ENCODE assay signal across 10 cellular contexts in the genomic region with DNA sequence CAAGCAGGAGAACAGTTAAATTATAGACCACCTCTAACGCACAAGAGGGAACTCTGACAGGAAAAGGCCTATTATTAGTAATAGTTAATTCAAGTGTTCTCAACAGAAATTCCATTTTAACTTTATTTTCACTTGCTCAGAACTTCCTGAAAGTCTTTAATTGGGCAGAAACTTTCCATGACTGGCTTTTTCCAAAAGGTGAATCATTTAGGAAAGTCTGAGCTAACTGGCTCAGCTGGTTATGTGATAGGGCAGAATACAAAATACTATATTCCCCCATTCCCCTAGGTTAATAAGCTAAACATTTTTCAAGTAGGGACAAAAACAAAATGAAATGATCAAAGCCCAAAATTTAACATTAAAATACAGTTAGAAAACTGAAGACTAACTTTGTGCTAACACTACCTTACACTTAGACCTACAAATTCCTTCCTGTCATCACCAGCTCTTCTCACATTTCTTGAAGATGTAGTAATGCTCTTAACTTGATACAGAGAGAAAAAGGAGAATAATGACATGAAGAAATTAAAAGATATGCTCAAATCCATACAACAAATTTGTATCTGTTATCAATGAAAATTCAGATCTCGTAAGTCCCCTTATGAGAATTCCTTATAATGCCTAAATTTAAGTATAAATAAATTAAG. TPM values are rescaled to one million over a fixed set of nuclear protein-coding genes. Genes with fewer than 3 reads are reported as not detected.
A peak's percentile ranks its signal among the peaks of the same experiment; 100 is the strongest.
DNase-seq lines count a peak whose midpoint lies in the region; ATAC-seq, FAIRE-seq and TF ChIP-seq lines count a peak whose summit lies in the region.
"Had no signal": no experiment of that assay in that cellular context is flagged by ENCODE, and none has a peak within 500 bp of the region (broad histone marks: within the 10 kb centered on the region; RNA-seq: fewer than 3 reads in every experiment).

No MANE protein-coding gene starts in this region.

- TF ChIP-seq CTCF in astrocyte (IDR thresholded peaks at IDR 0.05; ENCODE audit: insufficient read depth, low read depth, low read length): no peak
- no peak for TF ChIP-seq CTCF in right atrium auricular region (IDR thresholded peaks at IDR 0.05)
- TF ChIP-seq CTCF in spleen (IDR thresholded peaks at IDR 0.05 in 8 of 11, conservative IDR thresholded peaks at IDR 0.05 in 3 of 11): no peak
- no peak for TF ChIP-seq CTCF in ovary (IDR thresholded peaks at IDR 0.05)

- peaks cover 4% of the 10 kb centered on the region for H3K36me3 Mint-ChIP-seq in astrocyte (ENCODE audit: low read depth, unreplicated experiment)
- H3K36me3 Mint-ChIP-seq: natural killer cell treated with Interleukin-12 subunit alpha and Interleukin-12 subunit beta and Interleukin-15 and Interleukin-18, amount 100 ng/mL, for 72 hours had no signal

- TF ChIP-seq POLR2A in spleen (IDR thresholded peaks at IDR 0.05) (no peak), GM18505 (IDR thresholded peaks at IDR 0.05; ENCODE audit: borderline replicate concordance, extremely low read depth, insufficient read depth, insufficient read length) (no peak), ovary (IDR thresholded peaks at IDR 0.05) (no peak)

- H3K4me1 Mint-ChIP-seq in astrocyte (ENCODE audit: low read depth, unreplicated experiment): peaks cover 21% of the 10 kb centered on the region

- H3K9me3 ChIP-seq in astrocyte (ENCODE audit: insufficient read depth, low read depth, low read length) (no peaks in the 10 kb centered on the region), right atrium auricular region (no peaks in the 10 kb centered on the region), spleen (no peaks in the 10 kb centered on the region), ovary (no peaks in the 10 kb centered on the region)

- H3K27ac ChIP-seq in astrocyte (ENCODE audit: low read depth, low read length) (peak overlapping the region; percentile 85), right atrium auricular region (peak overlapping the region; percentile 74 to 90), spleen (peak overlapping the region in 6 of 8 donors; percentile 20 to 69 (median 47)), ovary (no peak overlapping the region)

- ATAC-seq in GM21381 (IDR thresholded peaks at IDR 0.05; ENCODE audit: unreplicated experiment): no peak
- no peak for ATAC-seq in GM18505 (IDR thresholded peaks at IDR 0.05; ENCODE audit: unreplicated experiment)
- ATAC-seq: natural killer cell treated with Interleukin-12 subunit alpha and Interleukin-12 subunit beta and Interleukin-15 and Interleukin-18, amount 100 ng/mL, for 72 hours had no signal

- H3K27me3 Mint-ChIP-seq in astrocyte (ENCODE audit: low read depth, unreplicated experiment): no peaks in the 10 kb centered on the region
- H3K27me3 Mint-ChIP-seq: natural killer cell treated with Interleukin-12 subunit alpha and Interleukin-12 subunit beta and Interleukin-15 and Interleukin-18, amount 100 ng/mL, for 72 hours had no signal

- H3K9ac ChIP-seq in astrocyte (ENCODE audit: low read length): peak overlapping the region; percentile 66

- H3K4me2 ChIP-seq in astrocyte (ENCODE audit: low read length): peak overlapping the region; percentile 26

- peak overlapping the region; percentile 99 for H3K27ac Mint-ChIP-seq in astrocyte (ENCODE audit: unreplicated experiment)
- H3K27ac Mint-ChIP-seq: dendritic cell treated with granulocyte-macrophage colony-stimulating factor and Interleukin-4, amounts not matched to agents 40 ng/mL and 50 ng/mL, for 4 days; natural killer cell treated with Interleukin-12 subunit alpha and Interleukin-12 subunit beta and Interleukin-15 and Interleukin-18, amount 100 ng/mL, for 72 hours had no signal

- peaks cover 6% of the 10 kb centered on the region for H3K79me2 ChIP-seq in astrocyte (ENCODE audit: insufficient read depth, low read length)

- intact Hi-C loops in spleen (cut with DNase I; ENCODE audit: low total_unique reads) (loop anchor here (5.0 to 10.0 kb wide), 2 partner anchors 205 to 363 kb away; no protein-coding TSS in a partner anchor), ovary (cut with DNase I) (no loop called here)

- H3K9me3 Mint-ChIP-seq in astrocyte (ENCODE audit: unreplicated experiment): no peaks in the 10 kb centered on the region
- H3K9me3 Mint-ChIP-seq: dendritic cell treated with granulocyte-macrophage colony-stimulating factor and Interleukin-4, amounts not matched to agents 40 ng/mL and 50 ng/mL, for 4 days; natural killer cell treated with Interleukin-12 subunit alpha and Interleukin-12 subunit beta and Interleukin-15 and Interleukin-18, amount 100 ng/mL, for 72 hours had no signal

- H2AFZ ChIP-seq in astrocyte (ENCODE audit: low read depth, low read length): no peak overlapping the region

- TF ChIP-seq EP300 in ovary (IDR thresholded peaks at IDR 0.05): no peak

- FAIRE-seq in astrocyte (lab: Jason Lieb, UNC): no peak

- H3K4me3 Mint-ChIP-seq in astrocyte (ENCODE audit: unreplicated experiment): peak overlapping the region; percentile 57
- H3K4me3 Mint-ChIP-seq: dendritic cell treated with granulocyte-macrophage colony-stimulating factor and Interleukin-4, amounts not matched to agents 40 ng/mL and 50 ng/mL, for 4 days; natural killer cell treated with Interleukin-12 subunit alpha and Interleukin-12 subunit beta and Interleukin-15 and Interleukin-18, amount 100 ng/mL, for 72 hours had no signal

- H3K4me3 ChIP-seq in astrocyte (ENCODE audit: insufficient read depth, low read depth, low read length) (no peak overlapping the region), right atrium auricular region (no peak overlapping the region), spleen (no peak overlapping the region), ovary (no peak overlapping the region)

- H3K4me1 ChIP-seq in astrocyte (ENCODE audit: insufficient read depth, low read length) (peaks cover 12% of the 10 kb centered on the region), right atrium auricular region (peaks cover 0 to 23% of the 10 kb centered on the region in 2 donors), spleen (peaks cover 0 to 20% (median 10%) of the 10 kb centered on the region in 6 donors), ovary (ENCODE audit: insufficient read depth) (no peaks in the 10 kb centered on the region)

- no peaks in the 10 kb centered on the region for H3K27me3 ChIP-seq in astrocyte (ENCODE audit: insufficient read depth, low read length)
- no peaks in the 10 kb centered on the region for H3K27me3 ChIP-seq in right atrium auricular region
- no peaks in the 10 kb centered on the region for H3K27me3 ChIP-seq in spleen (replicated peaks in 1 of 7)
- H3K27me3 ChIP-seq in ovary: no peaks in the 10 kb centered on the region

- no peaks in the 10 kb centered on the region for H4K20me1 ChIP-seq in astrocyte (ENCODE audit: insufficient read depth, low read length)

- peak; percentile 38 for DNase-seq in LHCN-M2 (ENCODE audit: low read depth)
- DNase-seq in astrocyte (ENCODE audit: low read depth): peak; percentile 80
- DNase-seq in right atrium auricular region (ENCODE audit: low spot score): no peak
- DNase-seq in spleen: no peak
- DNase-seq in NCI-H2227 (lab: John Stamatoyannopoulos, UW; ENCODE audit: unreplicated experiment): no peak
- DNase-seq in ovary: no peak

- 33 to 51% (median 48%) methylated on average over 2 of the region's 2 CpGs for WGBS in spleen, 5 donors
- 25 to 31% (median 26%) methylated on average over 2 of the region's 2 CpGs for WGBS in ovary, 3 donors

- peaks cover 6% of the 10 kb centered on the region for H3K36me3 ChIP-seq in astrocyte (ENCODE audit: insufficient read depth, low read length)
- peaks cover 9% of the 10 kb centered on the region for H3K36me3 ChIP-seq in right atrium auricular region
- H3K36me3 ChIP-seq in spleen: peaks cover 0 to 32% (median 12%) of the 10 kb centered on the region in 6 donors
- H3K36me3 ChIP-seq in ovary: no peaks in the 10 kb centered on the region

RNA-seq across cellular contexts. Expression of a gene that starts 31.0 kb away (rescaled TPM):
- total RNA-seq in LHCN-M2 (2014; rRNA removed): 57.5 and 63.3 TPM in 2 replicates
- 53.1 TPM for polyA plus RNA-seq in LHCN-M2 (2012)
- 36.9 and 38.7 TPM in 2 replicates for total RNA-seq in astrocyte
- total RNA-seq in right atrium auricular region: 10 to 100 TPM; 25.2 to 33.6 TPM
- total RNA-seq in spleen: 100 to 1,000 TPM in 6 of 7 donors, 10 to 100 TPM in 1; 56.1 to 153 (median 108) TPM
- 100 to 1,000 TPM; 101 to 222 (median 108) TPM for polyA plus RNA-seq in spleen
- 10 to 100 TPM; 67.0 to 75.4 (median 70.2) TPM for total RNA-seq in ovary
- 100 to 1,000 TPM; 106 to 173 TPM for polyA plus RNA-seq in ovary

Comparison
In these comparisons a context has a peak if more than half of its experiments do, and no peak if none do; other contexts are left out.
1. DNase-seq: peak in LHCN-M2 (single experiment) and astrocyte (single experiment); none in right atrium auricular region (single experiment), spleen (single experiment), NCI-H2227 (single experiment) and ovary (0 of 5).
2. H3K27ac ChIP-seq: peak in astrocyte (single experiment), right atrium auricular region (2 of 2) and spleen (6 of 8); none in ovary (0 of 2).